Comparison of ENCODE assay signal across 8 cellular contexts in genomic region chr19:37655689-37656491, GRCh38. TPM values are rescaled to one million over a fixed set of nuclear protein-coding genes. Genes with fewer than 3 reads are reported as not detected.
A peak's percentile ranks its signal among the peaks of the same experiment; 100 is the strongest.
DNase-seq lines count a peak whose midpoint lies in the region; ATAC-seq, FAIRE-seq and TF ChIP-seq lines count a peak whose summit lies in the region.

No MANE protein-coding gene starts in this region.

- H3K4me3 Mint-ChIP-seq in T-helper 17 cell, result peak overlapping the region; percentile 96

- peak; percentile 35; the same call in 1 of the 2 replicates for TF ChIP-seq POLR2A in H54 (IDR thresholded peaks at IDR 0.05; ENCODE audit: low read depth, low read length)

- H3K4me3 ChIP-seq in astrocyte of the cerebellum (ENCODE audit: low read depth, low read length) (peak overlapping the region; percentile 90), retinal pigment epithelial cell (ENCODE audit: low read length) (peak overlapping the region; percentile 81)

- FAIRE-seq in H54 (lab: Jason Lieb, UNC), result no peak

- no peaks in the 10 kb centered on the region for H3K9me3 ChIP-seq in T-helper 17 cell (ENCODE audit: control insufficient read depth, low read length, poor library complexity, severe bottlenecking)

- peak; percentile 78 for ATAC-seq in T-helper 17 cell

- peaks cover 21% of the 10 kb centered on the region for H3K4me1 Mint-ChIP-seq in T-helper 17 cell

- in situ Hi-C loops in astrocyte of the cerebellum (cut with HindIII; ENCODE audit: low sequenced_read_pairs), result no loop called here

- DNase-seq in ELF-1 (ENCODE audit: low read depth, low spot score), result peak; percentile 92
- DNase-seq in H54 (ENCODE audit: insufficient read length, low spot score), result peak; percentile 73
- peak; percentile 59 for DNase-seq in NCI-H1048 (lab: John Stamatoyannopoulos, UW)
- DNase-seq in T-helper 17 cell, result peak; percentile 67 to 77 (median 68)
- peak; percentile 43 for DNase-seq in astrocyte of the cerebellum (ENCODE audit: low read depth)
- peak; percentile 82 to 87 for DNase-seq in hippocampal formation (lab: John Stamatoyannopoulos, UW)
- DNase-seq in retinal pigment epithelial cell (ENCODE audit: low read depth), result peak; percentile 30
- no peak for DNase-seq in RPMI8226

- H3K36me3 Mint-ChIP-seq in T-helper 17 cell (ENCODE audit: low read depth), result peaks cover 4% of the 10 kb centered on the region

- H3K27me3 Mint-ChIP-seq in T-helper 17 cell, result no peaks in the 10 kb centered on the region

- peak overlapping the region; percentile 94 for H3K27ac Mint-ChIP-seq in T-helper 17 cell

- TF ChIP-seq CTCF in astrocyte of the cerebellum (IDR thresholded peaks at IDR 0.05; ENCODE audit: low read depth, low read length, missing control alignments) (no peak), retinal pigment epithelial cell (conservative IDR thresholded peaks at IDR 0.05; ENCODE audit: low read depth, low read length) (no peak)

RNA-seq across cellular contexts. Expression of gene ZFP30, which starts 0.6 kb away (rescaled TPM):
- 10 to 100 TPM in 1 of 2 donors, 1 to 10 TPM in 1; 5.1 to 11.2 TPM for total RNA-seq in T-helper 17 cell
